ENCODE assay signal across 14 cellular contexts in the genomic region with DNA sequence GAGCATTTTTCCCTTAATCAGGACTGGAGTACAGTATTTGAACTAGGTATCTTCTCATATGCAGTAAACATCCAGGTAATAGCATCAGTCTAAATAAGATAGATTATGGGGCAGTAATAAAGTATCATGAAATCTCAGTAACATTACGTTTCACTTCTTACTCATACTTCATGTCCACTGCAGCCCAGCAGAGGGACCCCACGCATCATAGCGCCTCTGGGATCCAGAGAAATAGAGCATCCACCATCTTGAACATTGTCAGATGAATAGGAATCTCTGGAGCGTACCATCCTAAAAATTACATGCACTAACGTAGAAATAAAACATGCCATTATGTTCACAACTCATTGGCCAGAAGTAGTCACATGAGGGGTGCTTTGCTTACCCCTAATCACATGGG.
DNase-seq lines count a peak whose midpoint lies in the region; ATAC-seq and TF ChIP-seq lines count a peak whose summit lies in the region.
"Had no signal": no experiment of that assay in that cellular context is flagged by ENCODE, and none has a peak within 500 bp of the region (broad histone marks: within the 10 kb centered on the region; RNA-seq: fewer than 3 reads in every experiment).

No MANE protein-coding gene starts in this region.

- no peaks in the 10 kb centered on the region for H3K36me3 Mint-ChIP-seq in nephron progenitor cell (ENCODE audit: low read depth)
- H3K36me3 Mint-ChIP-seq in stimulated activated naive B cell treated with anti-CD40 and anti-IgM and Interleukin-4, amounts not matched to agents 10 μg/mL and 1 μg/mL and 100 μg/mL, for 72 hours, result no peaks in the 10 kb centered on the region

- H3K36me3 ChIP-seq in GM06990 (ENCODE audit: control insufficient read depth, insufficient read depth, low read length), result no peaks in the 10 kb centered on the region
- H3K36me3 ChIP-seq in WERI-Rb-1, result no peaks in the 10 kb centered on the region
- H3K36me3 ChIP-seq: breast epithelium, left lung, tibial nerve had no signal

- DNase-seq in GM06990 (ENCODE audit: extremely low read depth, insufficient read length) (no peak), M059J (ENCODE audit: low read depth) (peak; percentile 31), WERI-Rb-1 (peak; percentile 29), nephron progenitor cell (peak; percentile 27), SHP77 (lab: John Stamatoyannopoulos, UW) (no peak), NCI-H1694 (lab: John Stamatoyannopoulos, UW) (no peak)
- DNase-seq in stimulated activated naive B cell treated with anti-CD40 and anti-IgM and Interleukin-4, amounts not matched to agents 10 μg/mL and 1 μg/mL and 100 μg/mL, for 72 hours, result no peak
- DNase-seq: DMS79 treated with DMSO at 0.1 percent for 48 hours, KBM-7, left lung, psoas muscle had no signal

- H3K4me1 Mint-ChIP-seq in nephron progenitor cell, result no peaks in the 10 kb centered on the region
- no peaks in the 10 kb centered on the region for H3K4me1 Mint-ChIP-seq in stimulated activated naive B cell treated with anti-CD40 and anti-IgM and Interleukin-4, amounts not matched to agents 10 μg/mL and 1 μg/mL and 100 μg/mL, for 72 hours

- no peaks in the 10 kb centered on the region for H3K9me3 Mint-ChIP-seq in nephron progenitor cell
- H3K9me3 Mint-ChIP-seq in stimulated activated naive B cell treated with anti-CD40 and anti-IgM and Interleukin-4, amounts not matched to agents 10 μg/mL and 1 μg/mL and 100 μg/mL, for 72 hours, result peaks cover 0 to 2% of the 10 kb centered on the region in 2 donors

- TF ChIP-seq CTCF in GM06990 (IDR thresholded peaks at IDR 0.05; ENCODE audit: insufficient read depth, low read length, poor library complexity, severe bottlenecking) (peak; percentile 18), WERI-Rb-1 (IDR thresholded peaks at IDR 0.05; ENCODE audit: low read depth, low read length) (no peak), nephron progenitor cell (IDR thresholded peaks at IDR 0.05) (peak; percentile 40)

- no peaks in the 10 kb centered on the region for H3K9me3 ChIP-seq in WERI-Rb-1 (ENCODE audit: severe bottlenecking)
- H3K9me3 ChIP-seq: breast epithelium, left lung, psoas muscle, tibial nerve had no signal

- no peak for ATAC-seq in stimulated activated naive B cell treated with anti-CD40 and anti-IgM and Interleukin-4, amounts not matched to agents 10 μg/mL and 1 μg/mL and 100 μg/mL, for 72 hours (replicated peaks)
- ATAC-seq in activated CD4-positive, CD25-positive, alpha-beta regulatory T cell treated with anti-CD3 and anti-CD28 coated beads, Interleukin-2, amount 50 U/mL, for 24 hours, result no peak
- ATAC-seq: left lung, psoas muscle had no signal

- H3K27me3 ChIP-seq in GM06990 (replicated peaks; ENCODE audit: control insufficient read depth, insufficient read depth, low read length) (no peaks in the 10 kb centered on the region), WERI-Rb-1 (ENCODE audit: insufficient read depth, low read depth, severe bottlenecking) (no peaks in the 10 kb centered on the region)
- H3K27me3 ChIP-seq: breast epithelium, left lung, tibial nerve had no signal

- no peak overlapping the region for H3K4me3 Mint-ChIP-seq in nephron progenitor cell
- no peak overlapping the region for H3K4me3 Mint-ChIP-seq in stimulated activated naive B cell treated with anti-CD40 and anti-IgM and Interleukin-4, amounts not matched to agents 10 μg/mL and 1 μg/mL and 100 μg/mL, for 72 hours

- H3K4me3 ChIP-seq in GM06990 (replicated peaks; ENCODE audit: low read depth, low read length) (no peak overlapping the region), WERI-Rb-1 (ENCODE audit: low read depth, low read length) (no peak overlapping the region)
- H3K4me3 ChIP-seq: breast epithelium, left lung, psoas muscle, tibial nerve had no signal

- H3K27ac ChIP-seq in WERI-Rb-1, result no peak overlapping the region
- H3K27ac ChIP-seq: breast epithelium, left lung, psoas muscle, tibial nerve had no signal

- H3K27ac Mint-ChIP-seq in nephron progenitor cell, result no peak overlapping the region
- H3K27ac Mint-ChIP-seq in stimulated activated naive B cell treated with anti-CD40 and anti-IgM and Interleukin-4, amounts not matched to agents 10 μg/mL and 1 μg/mL and 100 μg/mL, for 72 hours, result no peak overlapping the region

- peaks cover 5% of the 10 kb centered on the region for H3K27me3 Mint-ChIP-seq in nephron progenitor cell (ENCODE audit: low read depth, poor library complexity)
- H3K27me3 Mint-ChIP-seq in stimulated activated naive B cell treated with anti-CD40 and anti-IgM and Interleukin-4, amounts not matched to agents 10 μg/mL and 1 μg/mL and 100 μg/mL, for 72 hours, result no peaks in the 10 kb centered on the region

Comparison
In these comparisons a context has a peak if more than half of its experiments do, and no peak if none do; other contexts are left out.
1. DNase-seq: peak in M059J (single experiment), WERI-Rb-1 (single experiment) and nephron progenitor cell (single experiment); none in GM06990 (single experiment), stimulated activated naive B cell treated with anti-CD40 and anti-IgM and Interleukin-4, amounts not matched to agents 10 μg/mL and 1 μg/mL and 100 μg/mL, for 72 hours (single experiment), SHP77 (0 of 2) and NCI-H1694 (single experiment).